25 cellular contexts compared by ENCODE assay signal in genomic region chr7:99828818-99829217, GRCh38. TPM values are rescaled to one million over a fixed set of nuclear protein-coding genes. Genes with fewer than 3 reads are reported as not detected.
"Had no signal": no experiment of that assay in that cellular context is flagged by ENCODE, and none has a peak within 500 bp of the region (broad histone marks: within the 10 kb centered on the region; RNA-seq: fewer than 3 reads in every experiment).

No MANE protein-coding gene starts in this region.

- H3K4me1 ChIP-seq: psoas muscle, vagina had no signal

- H3K27ac Mint-ChIP-seq: activated CD4-positive, alpha-beta T cell treated with anti-CD3 and anti-CD28 coated beads, Interleukin-2, amount 10 ng/mL, durations not matched to agents 24 days and 14 days; activated CD8-positive, alpha-beta T cell treated with anti-CD3 and anti-CD28 coated beads for 36 hours; activated naive CD8-positive, alpha-beta T cell treated with anti-CD3 and anti-CD28 coated beads for 36 hours; activated T-helper 17 cell treated with anti-CD3 and anti-CD28 coated beads, Interleukin-2, amount 50 U/mL, for 72 hours; naive thymus-derived CD4-positive, alpha-beta T cell; T-helper 2 cell treated with Interferon-gamma antibody and Interleukin-4, amounts not matched to agents 5 μg/mL and 100 μg/mL, for 36 hours had no signal

- ATAC-seq: activated CD8-positive, alpha-beta T cell treated with anti-CD3 and anti-CD28 coated beads for 36 hours; activated T-helper 17 cell treated with anti-CD3 and anti-CD28 coated beads, Interleukin-2, amount 50 U/mL, for 72 hours; left cardiac atrium; naive thymus-derived CD4-positive, alpha-beta T cell; psoas muscle; right cardiac atrium had no signal

- H3K4me3 ChIP-seq: psoas muscle, smooth muscle cell, tibial nerve, vagina had no signal

- H3K4me1 Mint-ChIP-seq: activated CD4-positive, alpha-beta T cell treated with anti-CD3 and anti-CD28 coated beads, Interleukin-2, amount 10 ng/mL, durations not matched to agents 24 days and 14 days; activated naive CD8-positive, alpha-beta T cell treated with anti-CD3 and anti-CD28 coated beads for 36 hours; activated T-helper 17 cell treated with anti-CD3 and anti-CD28 coated beads, Interleukin-2, amount 50 U/mL, for 72 hours; naive thymus-derived CD4-positive, alpha-beta T cell had no signal

- H3K36me3 ChIP-seq: tibial nerve, vagina had no signal

- H3K27me3 ChIP-seq: tibial nerve, vagina had no signal

- H3K9me3 ChIP-seq: psoas muscle, tibial nerve, vagina had no signal

- DNase-seq: activated CD4-positive, alpha-beta T cell treated with anti-CD3 and anti-CD28 coated beads, Interleukin-2, amount 10 ng/mL, durations not matched to agents 24 days and 14 days; activated CD8-positive, alpha-beta T cell treated with anti-CD3 and anti-CD28 coated beads for 36 hours; activated naive CD4-positive, alpha-beta T cell; activated naive CD8-positive, alpha-beta T cell treated with anti-CD3 and anti-CD28 coated beads for 36 hours; activated T-cell treated with anti-CD3 and anti-CD28 coated beads, Interleukin-2, amount 50 U/mL, for 1 hour; amygdala; foreskin fibroblast; left cardiac atrium; mammary epithelial cell; naive thymus-derived CD4-positive, alpha-beta T cell; psoas muscle; right cardiac atrium; stimulated activated CD4-positive, alpha-beta T cell treated with anti-CD3 and anti-CD28 coated beads, Interleukin-4, amount 100 ng/mL, for 24 hours; stimulated activated naive CD4-positive, alpha-beta T cell; substantia nigra had no signal

- H3K9me3 Mint-ChIP-seq: activated CD4-positive, alpha-beta T cell treated with anti-CD3 and anti-CD28 coated beads, Interleukin-2, amount 10 ng/mL, durations not matched to agents 24 days and 14 days; activated CD8-positive, alpha-beta T cell treated with anti-CD3 and anti-CD28 coated beads for 36 hours; activated naive CD8-positive, alpha-beta T cell treated with anti-CD3 and anti-CD28 coated beads for 36 hours; activated T-helper 17 cell treated with anti-CD3 and anti-CD28 coated beads, Interleukin-2, amount 50 U/mL, for 72 hours; naive thymus-derived CD4-positive, alpha-beta T cell; T-helper 2 cell treated with Interferon-gamma antibody and Interleukin-4, amounts not matched to agents 5 μg/mL and 100 μg/mL, for 36 hours had no signal

- H3K4me2 ChIP-seq: smooth muscle cell had no signal

- H3K36me3 Mint-ChIP-seq: activated naive CD8-positive, alpha-beta T cell treated with anti-CD3 and anti-CD28 coated beads for 36 hours; naive thymus-derived CD4-positive, alpha-beta T cell had no signal

- H3K27me3 Mint-ChIP-seq: activated CD8-positive, alpha-beta T cell treated with anti-CD3 and anti-CD28 coated beads for 36 hours had no signal

- H3K27ac ChIP-seq: epithelial cell of prostate, psoas muscle, tibial nerve, vagina had no signal

- H3K4me3 Mint-ChIP-seq: activated CD4-positive, alpha-beta T cell treated with anti-CD3 and anti-CD28 coated beads, Interleukin-2, amount 10 ng/mL, durations not matched to agents 24 days and 14 days; activated CD8-positive, alpha-beta T cell treated with anti-CD3 and anti-CD28 coated beads for 36 hours; activated naive CD8-positive, alpha-beta T cell treated with anti-CD3 and anti-CD28 coated beads for 36 hours; activated T-helper 17 cell treated with anti-CD3 and anti-CD28 coated beads, Interleukin-2, amount 50 U/mL, for 72 hours; naive thymus-derived CD4-positive, alpha-beta T cell; T-helper 2 cell treated with Interferon-gamma antibody and Interleukin-4, amounts not matched to agents 5 μg/mL and 100 μg/mL, for 36 hours had no signal

RNA-seq across cellular contexts. Expression of gene CYP3A43, which starts 1.0 kb away (rescaled TPM):
- total RNA-seq: activated CD4-positive, alpha-beta T cell treated with anti-CD3 and anti-CD28 coated beads, Interleukin-2, amount 10 ng/mL, durations not matched to agents 24 days and 14 days; activated CD8-positive, alpha-beta T cell treated with anti-CD3 and anti-CD28 coated beads for 36 hours; activated naive CD8-positive, alpha-beta T cell treated with anti-CD3 and anti-CD28 coated beads for 36 hours; cardiac septum; dermis microvascular lymphatic vessel endothelial cell; glomerular endothelial cell; mammary epithelial cell; osteocyte; right cardiac atrium; smooth muscle cell; tibial nerve; vagina had no signal
- polyA plus RNA-seq: mammary epithelial cell; naive thymus-derived CD4-positive, alpha-beta T cell; smooth muscle cell had no signal

RNA-seq across cellular contexts. Expression of gene CYP3A4, which starts 44.8 kb away (rescaled TPM):
- total RNA-seq: activated CD4-positive, alpha-beta T cell treated with anti-CD3 and anti-CD28 coated beads, Interleukin-2, amount 10 ng/mL, durations not matched to agents 24 days and 14 days; activated CD8-positive, alpha-beta T cell treated with anti-CD3 and anti-CD28 coated beads for 36 hours; activated naive CD8-positive, alpha-beta T cell treated with anti-CD3 and anti-CD28 coated beads for 36 hours; activated T-helper 17 cell treated with anti-CD3 and anti-CD28 coated beads, Interleukin-2, amount 50 U/mL, for 72 hours; cardiac septum; dermis microvascular lymphatic vessel endothelial cell; glomerular endothelial cell; mammary epithelial cell; naive thymus-derived CD4-positive, alpha-beta T cell; osteocyte; right cardiac atrium; smooth muscle cell; vagina had no signal
- polyA plus RNA-seq: mammary epithelial cell; naive thymus-derived CD4-positive, alpha-beta T cell; smooth muscle cell had no signal

RNA-seq across cellular contexts. Expression of gene OR2AE1, which starts 48.0 kb away (rescaled TPM):
- total RNA-seq: activated CD8-positive, alpha-beta T cell treated with anti-CD3 and anti-CD28 coated beads for 36 hours; activated naive CD8-positive, alpha-beta T cell treated with anti-CD3 and anti-CD28 coated beads for 36 hours; cardiac septum; dermis microvascular lymphatic vessel endothelial cell; glomerular endothelial cell; osteocyte; psoas muscle; smooth muscle cell; vagina had no signal
- polyA plus RNA-seq: naive thymus-derived CD4-positive, alpha-beta T cell; smooth muscle cell had no signal
